1 cellular context compared by ENCODE assay signal in genomic region chr4:153940916-153941315, GRCh38.
TF ChIP-seq lines count a peak whose summit lies in the region.

No MANE protein-coding gene starts in this region.

TF ChIP-seq in K562, 482 proteins besides CTCF, POLR2A, EP300 and RAD21 (continued from another document):
- TF ChIP-seq SMARCC2 (IDR thresholded peaks at IDR 0.05; ENCODE audit: low read depth): no peak
